In genomic region chr2:105839793-105840192, GRCh38 we compare ENCODE assay signal across 1 cellular context.
TF ChIP-seq lines count a peak whose summit lies in the region.

No MANE protein-coding gene starts in this region.

TF ChIP-seq in H1, 55 proteins besides CTCF, POLR2A, EP300 and RAD21:
- no peak for TF ChIP-seq TEAD4 (IDR thresholded peaks at IDR 0.05; ENCODE audit: low read depth, low read length)
